ENCODE assay signal across 17 cellular contexts in the genomic region with DNA sequence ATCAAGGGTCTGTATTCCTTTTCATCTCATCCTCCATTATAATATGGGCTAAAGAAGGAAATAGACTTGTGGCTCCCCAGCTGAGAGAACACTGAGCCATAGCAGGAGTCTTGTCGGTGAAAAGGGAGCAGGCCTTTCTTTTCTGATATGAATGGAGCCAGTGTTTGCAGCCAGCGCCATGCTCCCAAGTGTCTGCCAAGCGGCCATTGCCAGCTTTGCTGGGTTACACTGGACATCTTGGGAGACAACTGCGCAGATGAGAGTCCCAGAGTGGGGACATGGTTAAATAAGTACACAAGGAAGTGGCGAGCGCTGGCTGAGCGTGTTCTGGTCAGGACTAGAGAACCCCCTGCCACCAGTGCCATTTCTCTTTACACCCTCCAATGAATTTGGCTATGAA.
"Had no signal": no experiment of that assay in that cellular context is flagged by ENCODE, and none has a peak within 500 bp of the region (broad histone marks: within the 10 kb centered on the region; RNA-seq: fewer than 3 reads in every experiment).

No MANE protein-coding gene starts in this region.

- H3K36me3 ChIP-seq: heart right ventricle, tibial nerve had no signal

- H3K27ac ChIP-seq: coronary artery, foreskin keratinocyte, heart right ventricle, tibial nerve had no signal

- H3K9me3 ChIP-seq: heart right ventricle, tibial nerve had no signal

- H3K4me1 ChIP-seq: foreskin keratinocyte, heart right ventricle, tibial nerve had no signal

- DNase-seq: activated CD4-positive, alpha-beta T cell treated with anti-CD3 and anti-CD28 coated beads for 1 hour; activated CD4-positive, alpha-beta T cell treated with anti-CD3 and anti-CD28 coated beads, Interleukin-2, amount 50 U/mL, for 4 hours; activated naive CD4-positive, alpha-beta T cell treated with anti-CD3 and anti-CD28 coated beads, Interleukin-2, amount 10 ng/mL, durations not matched to agents 7 days and 5 days; central memory CD4-positive, alpha-beta T cell; effector CD4-positive, alpha-beta T cell; foreskin keratinocyte; heart right ventricle; islet precursor cell; mammary epithelial cell; natural killer cell; SHP77 treated with DMSO at 0.1 percent for 48 hours; stimulated activated CD4-positive, alpha-beta T cell treated with anti-CD3 and anti-CD28 coated beads, Interleukin-2, amount 100 ng/mL, for 48 hours had no signal

- H3K27me3 ChIP-seq: tibial nerve had no signal

- H3K4me3 ChIP-seq: coronary artery, heart right ventricle, tibial nerve had no signal

- ATAC-seq: foreskin keratinocyte; heart right ventricle; left lobe of liver; natural killer cell; SK-N-SH treated with all-trans-retinoic acid at 6 μM for 48 hours; stimulated activated memory B cell treated with anti-CD40 and anti-IgM and Interleukin-4, amounts not matched to agents 10 μg/mL and 1 μg/mL and 100 μg/mL, for 72 hours had no signal
